ENCODE assay signal across 20 cellular contexts in the genomic region with DNA sequence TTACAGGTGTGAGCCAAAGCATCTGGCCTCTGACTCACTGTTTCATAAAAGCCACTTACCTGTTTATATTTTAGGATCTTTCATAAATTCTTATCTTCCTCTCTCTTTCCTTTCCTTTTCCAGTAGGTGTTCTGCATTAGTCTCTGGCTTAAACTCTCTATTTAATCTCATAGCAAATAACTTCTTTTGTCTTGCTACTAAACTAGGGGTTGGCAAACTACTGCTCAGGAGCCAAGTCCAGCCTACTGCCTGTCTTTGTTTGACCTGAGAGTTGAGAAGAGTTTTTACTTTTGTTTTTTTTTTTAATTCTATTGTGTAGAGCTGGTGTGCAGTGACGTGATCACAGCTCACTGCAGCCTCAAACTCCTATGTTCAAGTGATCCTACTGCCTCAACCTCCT. TPM values are rescaled to one million over a fixed set of nuclear protein-coding genes. Genes with fewer than 3 reads are reported as not detected.
DNase-seq lines count a peak whose midpoint lies in the region; ATAC-seq and TF ChIP-seq lines count a peak whose summit lies in the region.
"Had no signal": no experiment of that assay in that cellular context is flagged by ENCODE, and none has a peak within 500 bp of the region (broad histone marks: within the 10 kb centered on the region; RNA-seq: fewer than 3 reads in every experiment).

No MANE protein-coding gene starts in this region.

- no peaks in the 10 kb centered on the region for H3K36me3 Mint-ChIP-seq in CD4-positive, CD25-positive, alpha-beta regulatory T cell
- peaks cover under 1% of the 10 kb centered on the region for H3K36me3 Mint-ChIP-seq in CD4-positive, alpha-beta T cell (ENCODE audit: low read depth)
- peaks cover 6% of the 10 kb centered on the region for H3K36me3 Mint-ChIP-seq in activated CD8-positive, alpha-beta T cell treated with anti-CD3 and anti-CD28 coated beads for 36 hours (ENCODE audit: low read depth)
- H3K36me3 Mint-ChIP-seq: CD14-positive monocyte had no signal

- TF ChIP-seq POLR2A in gastrocnemius medialis (IDR thresholded peaks at IDR 0.05) = no peak

- H3K27ac ChIP-seq in CD4-positive, CD25-positive, alpha-beta regulatory T cell (ENCODE audit: insufficient read depth, low read length, poor library complexity, severe bottlenecking) = no peak overlapping the region
- no peak overlapping the region for H3K27ac ChIP-seq in CD4-positive, alpha-beta T cell (ENCODE audit: low read depth, low read length)
- H3K27ac ChIP-seq in foreskin keratinocyte = no peak overlapping the region
- no peak overlapping the region for H3K27ac ChIP-seq in gastrocnemius medialis
- H3K27ac ChIP-seq: GM23248 had no signal

- POLR2A ChIA-PET in CD4-positive, alpha-beta T cell (lab: Charles Lee) = no interaction called here
- POLR2A ChIA-PET in activated CD8-positive, alpha-beta T cell treated with anti-CD3 and anti-CD28 coated beads for 36 hours (lab: Charles Lee) = no interaction called here

- TF ChIP-seq CTCF in CD4-positive, alpha-beta T cell (IDR thresholded peaks at IDR 0.05) = no peak
- TF ChIP-seq CTCF in activated CD8-positive, alpha-beta T cell treated with anti-CD3 and anti-CD28 coated beads for 36 hours (IDR thresholded peaks at IDR 0.05) = no peak
- TF ChIP-seq CTCF in foreskin keratinocyte (conservative IDR thresholded peaks at IDR 0.05) (no peak), gastrocnemius medialis (IDR thresholded peaks at IDR 0.05 in 4 of 5, conservative IDR thresholded peaks at IDR 0.05 in 1 of 5) (no peak)

- H3K27me3 ChIP-seq in CD4-positive, CD25-positive, alpha-beta regulatory T cell (ENCODE audit: control insufficient read depth, insufficient read depth, low read length) = no peaks in the 10 kb centered on the region
- no peaks in the 10 kb centered on the region for H3K27me3 ChIP-seq in CD4-positive, alpha-beta T cell (ENCODE audit: control insufficient read depth, insufficient read depth, low read length)
- H3K27me3 ChIP-seq in foreskin keratinocyte = no peaks in the 10 kb centered on the region
- no peaks in the 10 kb centered on the region for H3K27me3 ChIP-seq in gastrocnemius medialis

- H3K4me1 ChIP-seq in CD4-positive, CD25-positive, alpha-beta regulatory T cell (ENCODE audit: control insufficient read depth, insufficient read depth, low read length, poor library complexity, severe bottlenecking) = peaks cover 19% of the 10 kb centered on the region
- H3K4me1 ChIP-seq in foreskin keratinocyte (peaks cover 12% of the 10 kb centered on the region), gastrocnemius medialis (peaks cover 1 to 5% of the 10 kb centered on the region in 2 donors)

- no peak overlapping the region for H3K4me3 ChIP-seq in CD4-positive, CD25-positive, alpha-beta regulatory T cell (ENCODE audit: low read depth, low read length)
- H3K4me3 ChIP-seq in gastrocnemius medialis = no peak overlapping the region
- H3K4me3 ChIP-seq: GM12878, GM23248 had no signal

- H3K9me3 ChIP-seq in CD4-positive, CD25-positive, alpha-beta regulatory T cell (ENCODE audit: control insufficient read depth in 2 of 2, low read length in 2 of 2) = no peaks in the 10 kb centered on the region
- no peaks in the 10 kb centered on the region for H3K9me3 ChIP-seq in CD4-positive, alpha-beta T cell (ENCODE audit: control insufficient read depth, low read length)
- no peaks in the 10 kb centered on the region for H3K9me3 ChIP-seq in gastrocnemius medialis

- no peaks in the 10 kb centered on the region for H3K36me3 ChIP-seq in CD4-positive, CD25-positive, alpha-beta regulatory T cell (ENCODE audit: control insufficient read depth, insufficient read depth, low read length)
- H3K36me3 ChIP-seq in gastrocnemius medialis = no peaks in the 10 kb centered on the region

- in situ Hi-C loops in gastrocnemius medialis (cut with MboI; ENCODE audit: low sequenced_read_pairs in 4 of 4) (no loop called here), G401 (cut with HindIII; ENCODE audit: low sequenced_read_pairs) (no loop called here)

- DNase-seq in CD4-positive, CD25-positive, alpha-beta regulatory T cell = no peak
- no peak for DNase-seq in CD4-positive, alpha-beta T cell
- DNase-seq in activated CD8-positive, alpha-beta T cell treated with anti-CD3 and anti-CD28 coated beads for 36 hours = no peak
- DNase-seq in foreskin keratinocyte (peak in 1 of 2 donors; percentile 29), gastrocnemius medialis (no peak), NCI-H524 (lab: John Stamatoyannopoulos, UW) (no peak), G401 (ENCODE audit: low spot score) (no peak)
- DNase-seq: ACHN; GM23248; IMR-90; NCI-H1048; NCI-H1436; NCI-H1930; NCI-H345; NCI-H526 treated with DMSO at 0.1 percent for 48 hours; NK-92 treated with Interleukin-12 subunit alpha and Interleukin-12 subunit beta, amount 100 ng/mL, for 24 hours had no signal

- H3K4me1 Mint-ChIP-seq in CD4-positive, CD25-positive, alpha-beta regulatory T cell = peaks cover 14 to 63% (median 30%) of the 10 kb centered on the region in 4 donors
- peaks cover 75% of the 10 kb centered on the region for H3K4me1 Mint-ChIP-seq in CD4-positive, alpha-beta T cell (ENCODE audit: low read depth)
- H3K4me1 Mint-ChIP-seq in activated CD8-positive, alpha-beta T cell treated with anti-CD3 and anti-CD28 coated beads for 36 hours (ENCODE audit: low read depth) = peaks cover 66% of the 10 kb centered on the region

- no peak for ATAC-seq in CD4-positive, CD25-positive, alpha-beta regulatory T cell (ENCODE audit: low read depth in 2 of 2)
- ATAC-seq in CD4-positive, alpha-beta T cell (ENCODE audit: poor library complexity) = no peak
- ATAC-seq in activated CD8-positive, alpha-beta T cell treated with anti-CD3 and anti-CD28 coated beads for 36 hours = no peak
- ATAC-seq in foreskin keratinocyte (peak; percentile 34), gastrocnemius medialis (no peak)
- ATAC-seq: GM12878, HCT116, Right ventricle myocardium inferior had no signal

- CTCF ChIA-PET in CD4-positive, alpha-beta T cell (lab: Charles Lee) = no interaction called here
- CTCF ChIA-PET in activated CD8-positive, alpha-beta T cell treated with anti-CD3 and anti-CD28 coated beads for 36 hours (lab: Charles Lee) = no interaction called here

- intact Hi-C loops in CD4-positive, alpha-beta T cell (cut with DNase I, micrococcal nuclease) = no loop called here
- intact Hi-C loops in activated CD8-positive, alpha-beta T cell treated with anti-CD3 and anti-CD28 coated beads for 36 hours (cut with micrococcal nuclease) = no loop called here
- intact Hi-C loops in gastrocnemius medialis (cut with DNase I; ENCODE audit: low total_unique reads) = no loop called here

- H3K4me3 Mint-ChIP-seq in CD4-positive, CD25-positive, alpha-beta regulatory T cell = no peak overlapping the region
- H3K4me3 Mint-ChIP-seq in CD4-positive, alpha-beta T cell = no peak overlapping the region
- no peak overlapping the region for H3K4me3 Mint-ChIP-seq in activated CD8-positive, alpha-beta T cell treated with anti-CD3 and anti-CD28 coated beads for 36 hours
- H3K4me3 Mint-ChIP-seq: CD14-positive monocyte had no signal

- peaks cover 8% of the 10 kb centered on the region for H3K27me3 Mint-ChIP-seq in CD4-positive, CD25-positive, alpha-beta regulatory T cell
- no peaks in the 10 kb centered on the region for H3K27me3 Mint-ChIP-seq in CD4-positive, alpha-beta T cell
- H3K27me3 Mint-ChIP-seq in activated CD8-positive, alpha-beta T cell treated with anti-CD3 and anti-CD28 coated beads for 36 hours = no peaks in the 10 kb centered on the region

- H3K9me3 Mint-ChIP-seq in CD4-positive, CD25-positive, alpha-beta regulatory T cell = no peaks in the 10 kb centered on the region
- H3K9me3 Mint-ChIP-seq in CD4-positive, alpha-beta T cell = no peaks in the 10 kb centered on the region
- H3K9me3 Mint-ChIP-seq in activated CD8-positive, alpha-beta T cell treated with anti-CD3 and anti-CD28 coated beads for 36 hours = peaks cover 8% of the 10 kb centered on the region

- H3K27ac Mint-ChIP-seq in CD4-positive, CD25-positive, alpha-beta regulatory T cell = peak overlapping the region in 2 of 3 donors; percentile 12
- H3K27ac Mint-ChIP-seq in CD4-positive, alpha-beta T cell = peak overlapping the region; percentile 77
- peak overlapping the region; percentile 75 for H3K27ac Mint-ChIP-seq in activated CD8-positive, alpha-beta T cell treated with anti-CD3 and anti-CD28 coated beads for 36 hours

RNA-seq across cellular contexts. Expression of gene NDFIP1, which starts 5.6 kb away (rescaled TPM):
- 109 TPM for total RNA-seq in CD4-positive, CD25-positive, alpha-beta regulatory T cell
- 10 to 100 TPM; 68.2 to 89.3 (median 78.6) TPM for polyA plus RNA-seq in CD4-positive, CD25-positive, alpha-beta regulatory T cell
- total RNA-seq in CD4-positive, alpha-beta T cell = 100 to 1,000 TPM; 185 to 192 TPM
- total RNA-seq in activated CD8-positive, alpha-beta T cell treated with anti-CD3 and anti-CD28 coated beads for 36 hours = 10 to 100 TPM; 93.8 to 96.9 TPM
- total RNA-seq in foreskin keratinocyte (34.6 and 36.4 TPM in 2 replicates), gastrocnemius medialis (10 to 100 TPM; 37.1 to 63.5 (median 42.5) TPM)
- 25.0 and 26.4 TPM in 2 replicates for polyA plus RNA-seq in foreskin keratinocyte
- total RNA-seq in G401 (2014; rRNA removed; shearing (Covaris generic)) = 86.2 and 87.1 TPM in 2 replicates

Comparison
In these comparisons a context has a peak if more than half of its experiments do, and no peak if none do; other contexts are left out.
1. H3K27ac Mint-ChIP-seq: peak in every context shown above with its lines; median percentile 77 in CD4-positive, alpha-beta T cell; 75 in activated CD8-positive, alpha-beta T cell treated with anti-CD3 and anti-CD28 coated beads for 36 hours; 12 in CD4-positive, CD25-positive, alpha-beta regulatory T cell.